ENCODE assay signal across 20 cellular contexts in the genomic region with DNA sequence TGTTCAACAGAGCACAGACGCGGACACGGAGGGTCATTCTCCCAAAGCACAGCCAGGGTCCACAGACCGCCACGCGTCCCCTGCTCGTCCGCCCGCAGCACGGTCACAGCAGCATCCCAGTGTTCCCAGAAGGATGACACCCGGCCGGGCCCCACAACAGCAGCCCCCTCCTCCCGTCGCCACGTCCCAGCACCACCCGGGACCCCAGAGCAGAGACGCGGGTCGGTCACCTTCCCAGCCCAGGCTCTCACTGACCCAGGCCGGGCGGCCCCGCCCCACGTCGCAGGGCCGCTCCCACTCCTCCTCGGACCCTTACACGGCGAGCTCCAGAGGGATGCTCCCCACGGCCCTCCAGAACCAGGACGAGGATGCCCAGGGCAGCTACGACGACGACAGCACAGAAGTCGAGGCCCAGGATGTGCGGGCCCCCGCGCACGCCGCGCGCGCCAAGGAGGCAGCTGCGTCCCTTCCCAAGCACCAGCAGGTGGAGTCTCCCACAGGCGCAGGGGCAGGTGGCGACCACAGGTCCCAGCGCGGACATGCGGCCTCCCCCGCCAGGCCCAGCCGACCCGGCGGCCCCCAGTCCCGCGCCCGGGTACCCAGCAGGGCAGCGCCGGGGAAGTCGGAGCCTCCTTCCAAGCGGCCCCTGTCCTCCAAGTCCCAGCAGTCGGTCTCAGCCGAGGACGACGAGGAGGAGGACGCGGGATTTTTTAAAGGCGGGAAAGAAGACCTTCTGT.
DNase-seq lines count a peak whose midpoint lies in the region; ATAC-seq, FAIRE-seq and TF ChIP-seq lines count a peak whose summit lies in the region.
"Had no signal": no experiment of that assay in that cellular context is flagged by ENCODE, and none has a peak within 500 bp of the region (broad histone marks: within the 10 kb centered on the region; RNA-seq: fewer than 3 reads in every experiment).

No MANE protein-coding gene starts in this region.

- H3K27me3 ChIP-seq in astrocyte (ENCODE audit: insufficient read depth, low read length): peaks cover 25% of the 10 kb centered on the region
- H3K27me3 ChIP-seq: BLaER1 treated with 17β-estradiol and CSF1 and Interleukin-3, amounts not matched to agents 10 nM and 100 nM had no signal

- ATAC-seq in HG03571 (IDR thresholded peaks at IDR 0.05; ENCODE audit: unreplicated experiment): no peak

- no peaks in the 10 kb centered on the region for H3K9me3 ChIP-seq in astrocyte (ENCODE audit: insufficient read depth, low read depth, low read length)
- H3K9me3 ChIP-seq: heart right ventricle, right atrium auricular region had no signal

- no peak overlapping the region for H3K9ac ChIP-seq in astrocyte (ENCODE audit: low read length)
- H3K9ac ChIP-seq: BLaER1 treated with 17β-estradiol and CSF1 and Interleukin-3, amounts not matched to agents 10 nM and 100 nM had no signal

- peak overlapping the region; percentile 34 for H2AFZ ChIP-seq in astrocyte (ENCODE audit: low read depth, low read length)

- DNase-seq in astrocyte (ENCODE audit: low read depth) (no peak), ecto neural progenitor cell (ENCODE audit: low spot score) (peak; percentile 69), left kidney (ENCODE audit: low read depth, low spot score) (peak; percentile 73), retina (peak; percentile 75), mucosa of gallbladder (ENCODE audit: low spot score) (no peak), NCI-H446 treated with DMSO at 0.1 percent for 48 hours (lab: John Stamatoyannopoulos, UW) (no peak)
- DNase-seq: activated CD4-positive, alpha-beta T cell treated with anti-CD3 and anti-CD28 coated beads for 1 hour; activated CD8-positive, alpha-beta memory T cell treated with anti-CD3 and anti-CD28 coated beads, Interleukin-2, amount 50 U/mL, for 48 hours; DMS79; heart right ventricle; IMR-90; midbrain; NCI-H1092 treated with DMSO at 0.1 percent for 48 hours; NCI-H510A; stimulated activated CD4-positive, alpha-beta T cell treated with anti-CD3 and anti-CD28 coated beads, Interleukin-2, amount 100 ng/mL, for 48 hours had no signal

- no peak overlapping the region for H3K27ac Mint-ChIP-seq in astrocyte (ENCODE audit: unreplicated experiment)
- H3K27ac Mint-ChIP-seq: activated naive CD4-positive, alpha-beta T cell treated with anti-CD3 and anti-CD28 coated beads, Interleukin-2, amount 50 U/mL, for 24 hours; T-helper 1 cell treated with Interleukin-12 subunit alpha and Interleukin-12 subunit beta and Interleukin-4 antibody, amounts not matched to agents 30 μg/mL and 1 μg/mL, for 36 hours had no signal

- H3K27ac ChIP-seq in astrocyte (ENCODE audit: low read depth, low read length): no peak overlapping the region
- H3K27ac ChIP-seq: BLaER1 treated with 17β-estradiol and CSF1 and Interleukin-3, amounts not matched to agents 10 nM and 100 nM; heart right ventricle; right atrium auricular region had no signal

- no peaks in the 10 kb centered on the region for H3K4me1 Mint-ChIP-seq in astrocyte (ENCODE audit: low read depth, unreplicated experiment)

- H3K36me3 Mint-ChIP-seq in astrocyte (ENCODE audit: low read depth, unreplicated experiment): peaks cover 5% of the 10 kb centered on the region
- H3K36me3 Mint-ChIP-seq: activated naive CD4-positive, alpha-beta T cell treated with anti-CD3 and anti-CD28 coated beads, Interleukin-2, amount 50 U/mL, for 24 hours had no signal

- H3K4me3 ChIP-seq in astrocyte (ENCODE audit: insufficient read depth, low read depth, low read length): no peak overlapping the region
- H3K4me3 ChIP-seq: BLaER1 treated with 17β-estradiol and CSF1 and Interleukin-3, amounts not matched to agents 10 nM and 100 nM; right atrium auricular region had no signal

- H3K4me2 ChIP-seq in astrocyte (ENCODE audit: low read length): peak overlapping the region; percentile 41
- H3K4me2 ChIP-seq: BLaER1 treated with 17β-estradiol and CSF1 and Interleukin-3, amounts not matched to agents 10 nM and 100 nM had no signal

- H3K4me3 Mint-ChIP-seq in astrocyte (ENCODE audit: unreplicated experiment): no peak overlapping the region
- H3K4me3 Mint-ChIP-seq: activated naive CD4-positive, alpha-beta T cell treated with anti-CD3 and anti-CD28 coated beads, Interleukin-2, amount 50 U/mL, for 24 hours; T-helper 1 cell treated with Interleukin-12 subunit alpha and Interleukin-12 subunit beta and Interleukin-4 antibody, amounts not matched to agents 30 μg/mL and 1 μg/mL, for 36 hours had no signal

- H3K79me2 ChIP-seq in astrocyte (ENCODE audit: insufficient read depth, low read length): no peaks in the 10 kb centered on the region

- no peaks in the 10 kb centered on the region for H3K4me1 ChIP-seq in astrocyte (ENCODE audit: insufficient read depth, low read length)
- H3K4me1 ChIP-seq: BLaER1 treated with 17β-estradiol and CSF1 and Interleukin-3, amounts not matched to agents 10 nM and 100 nM; heart right ventricle had no signal

- FAIRE-seq in astrocyte (lab: Jason Lieb, UNC): no peak

- peaks cover 23% of the 10 kb centered on the region for H3K27me3 Mint-ChIP-seq in astrocyte (ENCODE audit: low read depth, unreplicated experiment)

- no peaks in the 10 kb centered on the region for H4K20me1 ChIP-seq in astrocyte (ENCODE audit: insufficient read depth, low read length)
- H4K20me1 ChIP-seq: BLaER1 treated with 17β-estradiol and CSF1 and Interleukin-3, amounts not matched to agents 10 nM and 100 nM had no signal

- no peak for TF ChIP-seq CTCF in astrocyte (IDR thresholded peaks at IDR 0.05; ENCODE audit: insufficient read depth, low read depth, low read length)

- peaks cover 4% of the 10 kb centered on the region for H3K9me3 Mint-ChIP-seq in astrocyte (ENCODE audit: unreplicated experiment)
- H3K9me3 Mint-ChIP-seq: activated naive CD4-positive, alpha-beta T cell treated with anti-CD3 and anti-CD28 coated beads, Interleukin-2, amount 50 U/mL, for 24 hours; T-helper 1 cell treated with Interleukin-12 subunit alpha and Interleukin-12 subunit beta and Interleukin-4 antibody, amounts not matched to agents 30 μg/mL and 1 μg/mL, for 36 hours had no signal

- no peaks in the 10 kb centered on the region for H3K36me3 ChIP-seq in astrocyte (ENCODE audit: insufficient read depth, low read length)
- H3K36me3 ChIP-seq: BLaER1 treated with 17β-estradiol and CSF1 and Interleukin-3, amounts not matched to agents 10 nM and 100 nM; heart right ventricle; right atrium auricular region had no signal

Comparison
In these comparisons a context has a peak if more than half of its experiments do, and no peak if none do; other contexts are left out.
1. DNase-seq: peak in ecto neural progenitor cell (single experiment), left kidney (single experiment) and retina (single experiment); none in astrocyte (single experiment), mucosa of gallbladder (single experiment) and NCI-H446 treated with DMSO at 0.1 percent for 48 hours (single experiment).